Comparison of ENCODE assay signal across 1 cellular context in the genomic region with DNA sequence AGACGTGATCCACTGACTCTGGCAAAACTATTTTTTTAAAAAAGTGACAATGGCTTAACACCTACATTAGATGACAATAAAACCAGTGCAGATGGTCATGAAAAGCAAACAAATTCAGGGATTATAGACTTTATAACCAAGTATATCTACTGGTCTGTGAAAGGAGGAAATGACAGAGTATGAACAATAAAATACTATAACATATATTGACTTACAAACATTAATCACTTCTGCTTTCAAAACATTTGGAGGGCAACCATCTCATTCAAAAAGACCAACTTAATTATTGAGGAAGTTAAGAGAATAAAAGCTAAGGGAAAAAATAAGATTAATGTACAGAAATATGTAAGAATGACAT.
TF ChIP-seq lines count a peak whose summit lies in the region.

No MANE protein-coding gene starts in this region.

TF ChIP-seq in A549, 52 proteins besides CTCF, POLR2A, EP300 and RAD21 (continued from another document):
- TF ChIP-seq, protein P1, sequence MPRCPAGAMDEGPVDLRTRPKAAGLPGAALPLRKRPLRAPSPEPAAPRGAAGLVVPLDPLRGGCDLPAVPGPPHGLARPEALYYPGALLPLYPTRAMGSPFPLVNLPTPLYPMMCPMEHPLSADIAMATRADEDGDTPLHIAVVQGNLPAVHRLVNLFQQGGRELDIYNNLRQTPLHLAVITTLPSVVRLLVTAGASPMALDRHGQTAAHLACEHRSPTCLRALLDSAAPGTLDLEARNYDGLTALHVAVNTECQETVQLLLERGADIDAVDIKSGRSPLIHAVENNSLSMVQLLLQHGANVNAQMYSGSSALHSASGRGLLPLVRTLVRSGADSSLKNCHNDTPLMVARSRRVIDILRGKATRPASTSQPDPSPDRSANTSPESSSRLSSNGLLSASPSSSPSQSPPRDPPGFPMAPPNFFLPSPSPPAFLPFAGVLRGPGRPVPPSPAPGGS (IDR thresholded peaks at IDR 0.05) = no peak
- TF ChIP-seq NFE2L2 (conservative IDR thresholded peaks at IDR 0.05; ENCODE audit: low read length) = no peak
- no peak for TF ChIP-seq ZFP36 (IDR thresholded peaks at IDR 0.05; ENCODE audit: borderline replicate concordance, partially characterized antibody)
- TF ChIP-seq BHLHE40 (IDR thresholded peaks at IDR 0.05; ENCODE audit: low read depth, low read length) = no peak
TF ChIP-seq in A549: peak in this region for 0.
